Comparison of ENCODE assay signal across 30 cellular contexts in the genomic region with DNA sequence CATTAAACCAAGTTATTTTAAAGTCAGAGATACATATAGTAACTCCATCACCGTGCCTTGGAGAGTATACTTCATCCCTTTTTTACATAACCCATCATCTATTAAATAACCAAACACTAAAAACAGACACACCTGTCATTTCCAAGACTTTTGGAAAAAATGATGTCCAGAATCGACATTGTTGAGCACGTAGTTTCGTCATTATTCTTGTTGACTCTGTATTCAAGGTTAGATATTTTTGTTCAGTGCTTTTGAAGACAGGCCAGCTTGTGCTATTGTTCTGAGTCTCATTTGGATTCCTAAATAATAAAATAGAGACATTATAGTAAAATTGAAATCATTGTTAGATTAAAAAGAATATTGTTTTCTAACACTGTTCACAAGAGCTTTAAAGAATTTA. TPM values are rescaled to one million over a fixed set of nuclear protein-coding genes. Genes with fewer than 3 reads are reported as not detected.
"Had no signal": no experiment of that assay in that cellular context is flagged by ENCODE, and none has a peak within 500 bp of the region (broad histone marks: within the 10 kb centered on the region; RNA-seq: fewer than 3 reads in every experiment).

No MANE protein-coding gene starts in this region.

- H3K27me3 ChIP-seq: ascending aorta, breast epithelium, cardiac muscle cell, colonic mucosa, esophagus squamous epithelium, gastroesophageal sphincter, heart right ventricle, hepatocyte had no signal

- H3K36me3 ChIP-seq: ascending aorta, breast epithelium, cardiac muscle cell, colonic mucosa, esophagus squamous epithelium, gastroesophageal sphincter, heart right ventricle had no signal

- DNase-seq: activated CD4-positive, alpha-beta memory T cell treated with anti-CD3 and anti-CD28 coated beads, Interleukin-2, amount 10 ng/mL, durations not matched to agents 7 days and 5 days; activated CD4-positive, alpha-beta T cell treated with anti-CD3 and anti-CD28 coated beads for 1 hour; activated CD4-positive, alpha-beta T cell treated with anti-CD3 and anti-CD28 coated beads for 4 hours; activated CD4-positive, alpha-beta T cell treated with anti-CD3 and anti-CD28 coated beads, Interleukin-2, amount 10 ng/mL, durations not matched to agents 7 days and 5 days; activated CD4-positive, alpha-beta T cell treated with anti-CD3 and anti-CD28 coated beads, Interleukin-2, amount 50 U/mL, for 4 hours; activated CD8-positive, alpha-beta memory T cell treated with anti-CD3 and anti-CD28 coated beads, Interleukin-2, amount 50 U/mL, for 48 hours; activated gamma-delta T cell; activated naive CD4-positive, alpha-beta T cell; activated naive CD4-positive, alpha-beta T cell treated with anti-CD3 and anti-CD28 coated beads, Interleukin-2, amount 10 ng/mL, durations not matched to agents 7 days and 5 days; activated naive CD8-positive, alpha-beta T cell treated with anti-CD3 and anti-CD28 coated beads, Interleukin-2, amount 10 ng/mL, durations not matched to agents 7 days and 5 days; activated T-cell treated with anti-CD3 and anti-CD28 coated beads for 4 hours; activated T-cell treated with anti-CD3 and anti-CD28 coated beads, Interleukin-2, amount 50 U/mL, for 24 hours; activated T-cell treated with anti-CD3 and anti-CD28 coated beads, Interleukin-2, amount 50 U/mL, for 72 hours; central memory CD4-positive, alpha-beta T cell; cerebellar nuclear complex; colonic mucosa; effector CD8-positive, alpha-beta T cell; esophagus squamous epithelium; foreskin melanocyte; heart right ventricle had no signal

- ATAC-seq: activated naive CD4-positive, alpha-beta T cell treated with anti-CD3 and anti-CD28 coated beads, Interleukin-2, amount 50 U/mL, for 72 hours; activated T-cell treated with anti-CD3 and anti-CD28 coated beads, Interleukin-2, amount 50 U/mL, for 72 hours; gastroesophageal sphincter; heart right ventricle; WTC11 had no signal

- H3K9me3 ChIP-seq: ascending aorta, breast epithelium, colonic mucosa, esophagus squamous epithelium, gastroesophageal sphincter had no signal

- H3K4me1 ChIP-seq: ascending aorta, breast epithelium, colonic mucosa, esophagus squamous epithelium, heart right ventricle had no signal

- FAIRE-seq: endothelial cell of umbilical vein had no signal

- H3K4me3 ChIP-seq: ascending aorta, breast epithelium, cardiac muscle cell, colonic mucosa, esophagus squamous epithelium, gastroesophageal sphincter, heart right ventricle, hepatocyte had no signal

- H3K27ac ChIP-seq: ascending aorta, breast epithelium, cardiac muscle cell, colonic mucosa, epithelial cell of prostate, esophagus squamous epithelium, gastroesophageal sphincter, heart right ventricle, hepatocyte, VCaP had no signal

RNA-seq across cellular contexts. Expression of a gene that starts 51.2 kb away (rescaled TPM):
- total RNA-seq: activated CD4-positive, alpha-beta memory T cell treated with anti-CD3 and anti-CD28 coated beads, Interleukin-2, amount 10 ng/mL, durations not matched to agents 7 days and 5 days; activated CD4-positive, alpha-beta T cell treated with anti-CD3 and anti-CD28 coated beads, Interleukin-2, amount 10 ng/mL, durations not matched to agents 7 days and 5 days; activated naive CD4-positive, alpha-beta T cell treated with anti-CD3 and anti-CD28 coated beads, Interleukin-2, amount 50 U/mL, for 72 hours; activated naive CD8-positive, alpha-beta T cell treated with anti-CD3 and anti-CD28 coated beads, Interleukin-2, amount 10 ng/mL, durations not matched to agents 7 days and 5 days; activated T-cell treated with anti-CD3 and anti-CD28 coated beads, Interleukin-2, amount 50 U/mL, for 72 hours; ascending aorta had no signal
